8 cellular contexts compared by ENCODE assay signal in genomic region chr3:49940667-49941249, GRCh38. TPM values are rescaled to one million over a fixed set of nuclear protein-coding genes. Genes with fewer than 3 reads are reported as not detected.
DNase-seq lines count a peak whose midpoint lies in the region; TF ChIP-seq lines count a peak whose summit lies in the region.

No MANE protein-coding gene starts in this region.

- no peaks in the 10 kb centered on the region for H3K36me3 Mint-ChIP-seq in endothelial cell (ENCODE audit: low read depth, unreplicated experiment)

- H3K4me1 Mint-ChIP-seq in endothelial cell (ENCODE audit: unreplicated experiment) = peaks cover 5% of the 10 kb centered on the region

- H3K9me3 ChIP-seq in parathyroid adenoma (ENCODE audit: control insufficient read depth, low read length) = no peaks in the 10 kb centered on the region

- peak overlapping the region; percentile 94 for H3K4me2 ChIP-seq in parathyroid adenoma (ENCODE audit: low read length)

- peak overlapping the region; percentile 91 for H3K4me3 ChIP-seq in GM08714 (ENCODE audit: low read length)
- H3K4me3 ChIP-seq in NB4 (ENCODE audit: low read depth, low read length) = peak overlapping the region; percentile 81
- H3K4me3 ChIP-seq in parathyroid adenoma (ENCODE audit: low read depth, low read length) = peak overlapping the region; percentile 96

- H3K4me1 ChIP-seq in parathyroid adenoma = peaks cover 7% of the 10 kb centered on the region

- H3K27me3 Mint-ChIP-seq in endothelial cell (ENCODE audit: unreplicated experiment) = peaks cover 3% of the 10 kb centered on the region

- no peaks in the 10 kb centered on the region for H3K36me3 ChIP-seq in parathyroid adenoma (ENCODE audit: control insufficient read depth, insufficient read depth, low read length)

- peak; percentile 23 for DNase-seq in NB4 (ENCODE audit: low read depth)
- no peak for DNase-seq in endothelial cell (ENCODE audit: low spot score)
- no peak for DNase-seq in NCI-H748 treated with DMSO at 0.1 percent for 48 hours (lab: John Stamatoyannopoulos, UW)
- DNase-seq in SKM-1 treated with dmso at 0.1 percent for 144 hours (lab: John Stamatoyannopoulos, UW; ENCODE audit: unreplicated experiment) = no peak
- DNase-seq in GM03348 (ENCODE audit: low spot score) = no peak
- DNase-seq in anterior cingulate cortex (lab: John Stamatoyannopoulos, UW) = no peak

- H3K27me3 ChIP-seq in parathyroid adenoma (ENCODE audit: control insufficient read depth, insufficient read depth, low read length) = no peaks in the 10 kb centered on the region

- H3K79me2 ChIP-seq in parathyroid adenoma = peaks cover 28% of the 10 kb centered on the region

- TF ChIP-seq CTCF in NB4 (IDR thresholded peaks at IDR 0.05; ENCODE audit: low read depth, low read length) = no peak
- TF ChIP-seq CTCF in endothelial cell (IDR thresholded peaks at IDR 0.05; ENCODE audit: unreplicated experiment) = no peak
- TF ChIP-seq CTCF in parathyroid adenoma (IDR thresholded peaks at IDR 0.05) = no peak

- peak overlapping the region; percentile 97 for H3K4me3 Mint-ChIP-seq in endothelial cell (ENCODE audit: unreplicated experiment)

- no peaks in the 10 kb centered on the region for H3K9me3 Mint-ChIP-seq in endothelial cell (ENCODE audit: unreplicated experiment)

- peak overlapping the region; percentile 84 for H3K27ac Mint-ChIP-seq in endothelial cell (ENCODE audit: unreplicated experiment)

- H3K27ac ChIP-seq in parathyroid adenoma = peak overlapping the region; percentile 89

- H2AFZ ChIP-seq in parathyroid adenoma = peak overlapping the region; percentile 93

- TF ChIP-seq POLR2A in NB4 (IDR thresholded peaks at IDR 0.05; ENCODE audit: extremely low read depth, insufficient read length) = no peak

- peak overlapping the region; percentile 4 for H3K9ac ChIP-seq in parathyroid adenoma

RNA-seq across cellular contexts. Expression of gene RBM6, which starts 0.8 kb away (rescaled TPM):
- 76.2 TPM for total RNA-seq in endothelial cell (ENCODE audit: unreplicated experiment)

RNA-seq across cellular contexts. Expression of gene MON1A, which starts 11.1 kb away (rescaled TPM):
- total RNA-seq in endothelial cell (ENCODE audit: unreplicated experiment) = 6.1 TPM

RNA-seq across cellular contexts. Expression of gene MST1R, which starts 37.1 kb away (rescaled TPM):
- 0.67 TPM for total RNA-seq in endothelial cell (ENCODE audit: unreplicated experiment)
